ENCODE assay signal across 8 cellular contexts in genomic region chr1:63522891-63523728, GRCh38. TPM values are rescaled to one million over a fixed set of nuclear protein-coding genes. Genes with fewer than 3 reads are reported as not detected.
DNase-seq lines count a peak whose midpoint lies in the region; ATAC-seq and TF ChIP-seq lines count a peak whose summit lies in the region.

Gene EFCAB7, plus strand, starts transcription at chr1:63523525. Its CDS starts 2,048 bp downstream, at chr1:63525573.
Gene ITGB3BP, minus strand, starts transcription at chr1:63523225. Its CDS starts 92 bp downstream, at chr1:63523133.

- peak within 1 kb of the TSS; percentile 98 for H3K27ac Mint-ChIP-seq in activated naive CD8-positive, alpha-beta T cell treated with anti-CD3 and anti-CD28 coated beads for 36 hours

- H3K4me3 ChIP-seq in osteoblast (ENCODE audit: insufficient read depth, low read length), result peak within 1 kb of the TSS; percentile 81
- peak within 1 kb of the TSS; percentile 85 for H3K4me3 ChIP-seq in thoracic aorta

- H3K36me3 Mint-ChIP-seq in activated naive CD8-positive, alpha-beta T cell treated with anti-CD3 and anti-CD28 coated beads for 36 hours, result no peaks in the 10 kb centered on the region

- H3K4me2 ChIP-seq in osteoblast (ENCODE audit: insufficient read depth, low read length), result peak within 1 kb of the TSS; percentile 92

- POLR2A ChIA-PET in GM10248 (lab: Yijun Ruan, JAX), result no interaction called here

- DNase-seq in GM10248 (ENCODE audit: extremely low spot score) (peak; percentile 79), NCI-H1048 (lab: John Stamatoyannopoulos, UW) (peak; percentile 83), head of caudate nucleus (peak; percentile 77 to 93 (median 86)), osteoblast (ENCODE audit: insufficient read length, low spot score, missing footprints) (peak; percentile 78), thoracic aorta (ENCODE audit: low spot score) (peak; percentile 58)
- DNase-seq in activated naive CD8-positive, alpha-beta T cell treated with anti-CD3 and anti-CD28 coated beads for 36 hours, result peak; percentile 87

- intact Hi-C loops in head of caudate nucleus (cut with DNase I), result no loop called here

- TF ChIP-seq CTCF in GM10248 (IDR thresholded peaks at IDR 0.05; ENCODE audit: control extremely low read depth, extremely low read depth, low read depth, missing control alignments) (no peak), osteoblast (IDR thresholded peaks at IDR 0.05; ENCODE audit: extremely low read depth, low read depth, low read length) (no peak), thoracic aorta (IDR thresholded peaks at IDR 0.05) (no peak)

- ATAC-seq in HG02588 (IDR thresholded peaks at IDR 0.05; ENCODE audit: unreplicated experiment) (peak; percentile 90), SK-N-SH treated with all-trans-retinoic acid at 6 μM for 48 hours (peak; percentile 94), thoracic aorta (ENCODE audit: insufficient number of reproducible peaks, low FRiP score, low read depth) (peak; percentile 85)

- H3K27ac ChIP-seq in osteoblast (ENCODE audit: low read depth, low read length) (peak within 1 kb of the TSS; percentile 95), thoracic aorta (peak within 1 kb of the TSS; percentile 83 to 95)

- no peaks in the 10 kb centered on the region for H4K20me1 ChIP-seq in osteoblast (ENCODE audit: insufficient read depth, low read length)

- no peaks in the 10 kb centered on the region for H3K9me3 Mint-ChIP-seq in activated naive CD8-positive, alpha-beta T cell treated with anti-CD3 and anti-CD28 coated beads for 36 hours

- peaks cover 26% of the 10 kb centered on the region for H3K4me1 Mint-ChIP-seq in activated naive CD8-positive, alpha-beta T cell treated with anti-CD3 and anti-CD28 coated beads for 36 hours

- H3K36me3 ChIP-seq in osteoblast (ENCODE audit: insufficient read depth, low read length) (peaks cover 4% of the 10 kb centered on the region), thoracic aorta (no peaks in the 10 kb centered on the region)

- peak within 1 kb of the TSS; percentile 99 for H3K4me3 Mint-ChIP-seq in activated naive CD8-positive, alpha-beta T cell treated with anti-CD3 and anti-CD28 coated beads for 36 hours

- no peaks in the 10 kb centered on the region for H3K9me3 ChIP-seq in osteoblast (ENCODE audit: low read depth, low read length)
- no peaks in the 10 kb centered on the region for H3K9me3 ChIP-seq in thoracic aorta

- peak within 1 kb of the TSS; percentile 100 for H2AFZ ChIP-seq in osteoblast (ENCODE audit: low read length)

- CTCF ChIA-PET in GM10248 (lab: Yijun Ruan, JAX), result interaction anchor here (1.0 to 2.1 kb wide), 2 partner anchors 9 to 15 kb away, joined by 3 to 8 read pairs; no protein-coding TSS in a partner anchor

- H3K4me1 ChIP-seq in osteoblast (ENCODE audit: insufficient read depth, low read length), result peaks cover 20% of the 10 kb centered on the region
- H3K4me1 ChIP-seq in thoracic aorta (ENCODE audit: control insufficient read depth in 1 of 2, low read depth in 2 of 2), result peaks cover 3 to 15% of the 10 kb centered on the region in 2 donors

- H3K27me3 ChIP-seq in osteoblast (ENCODE audit: insufficient read depth, low read length) (no peaks in the 10 kb centered on the region), thoracic aorta (replicated peaks; ENCODE audit: insufficient read depth) (no peaks in the 10 kb centered on the region)

- H3K79me2 ChIP-seq in osteoblast (ENCODE audit: insufficient read depth, low read length), result peaks cover 32% of the 10 kb centered on the region

- H3K27me3 Mint-ChIP-seq in activated naive CD8-positive, alpha-beta T cell treated with anti-CD3 and anti-CD28 coated beads for 36 hours, result no peaks in the 10 kb centered on the region

TF ChIP-seq in SK-N-SH treated with all-trans-retinoic acid at 6 μM for 48 hours, 23 proteins besides CTCF, POLR2A, EP300 and RAD21 (continues in another document):
- TF ChIP-seq TOX (CRISPR knock-in tag; IDR thresholded peaks at IDR 0.05; ENCODE audit: borderline replicate concordance), result no peak
- TF ChIP-seq ZNF565 (CRISPR knock-in tag; conservative IDR thresholded peaks at IDR 0.05; ENCODE audit: low read depth), result no peak
- peak; percentile 67; the same call in 1 of the 2 replicates for TF ChIP-seq ZFP3 (CRISPR knock-in tag; IDR thresholded peaks at IDR 0.05)
- TF ChIP-seq GLIS3 (CRISPR knock-in tag; IDR thresholded peaks at IDR 0.05), result no peak
- peak; percentile 99 for TF ChIP-seq POU6F1 (CRISPR knock-in tag; IDR thresholded peaks at IDR 0.05; ENCODE audit: borderline replicate concordance, low read depth)
- TF ChIP-seq CREB5 (CRISPR knock-in tag; IDR thresholded peaks at IDR 0.05; ENCODE audit: low read depth), result peak; percentile 40; the same call in 1 of the 2 replicates
- peak; percentile 74; the same call in 1 of the 2 replicates for TF ChIP-seq TSHZ2 (CRISPR knock-in tag; IDR thresholded peaks at IDR 0.05)
- TF ChIP-seq CSRNP3 (CRISPR knock-in tag; IDR thresholded peaks at IDR 0.05), result no peak
- peak; percentile 76 for TF ChIP-seq ZNF8 (CRISPR knock-in tag; IDR thresholded peaks at IDR 0.05)
- no peak for TF ChIP-seq ARNTL (CRISPR knock-in tag; IDR thresholded peaks at IDR 0.05; ENCODE audit: borderline replicate concordance, low read depth)
- no peak for TF ChIP-seq PPARA (CRISPR knock-in tag; IDR thresholded peaks at IDR 0.05; ENCODE audit: borderline replicate concordance)
- no peak for TF ChIP-seq SNAI2 (CRISPR knock-in tag; IDR thresholded peaks at IDR 0.05)
- no peak for TF ChIP-seq BACH2 (CRISPR knock-in tag; IDR thresholded peaks at IDR 0.05; ENCODE audit: borderline replicate concordance)
- no peak for TF ChIP-seq CSDC2 (CRISPR knock-in tag; IDR thresholded peaks at IDR 0.05)
- TF ChIP-seq RARB (CRISPR knock-in tag; IDR thresholded peaks at IDR 0.05), result no peak

RNA-seq across cellular contexts. Expression of gene EFCAB7, which starts in this region (rescaled TPM):
- total RNA-seq in activated naive CD8-positive, alpha-beta T cell treated with anti-CD3 and anti-CD28 coated beads for 36 hours, result 1 to 10 TPM; 5.9 to 6.9 TPM
- total RNA-seq in osteoblast, result 11.9 and 13.6 TPM in 2 replicates
- total RNA-seq in thoracic aorta, result 1 to 10 TPM; 3.4 to 4.7 TPM

RNA-seq across cellular contexts. Expression of gene ITGB3BP, which starts in this region (rescaled TPM):
- total RNA-seq in activated naive CD8-positive, alpha-beta T cell treated with anti-CD3 and anti-CD28 coated beads for 36 hours, result 10 to 100 TPM; 60.2 to 60.8 TPM
- total RNA-seq in osteoblast (10.5 and 13.3 TPM in 2 replicates), thoracic aorta (10 to 100 TPM in 1 of 2 donors, 1 to 10 TPM in 1; 7.1 to 29.5 TPM)

Comparison
In these comparisons a context has a peak if more than half of its experiments do, and no peak if none do; other contexts are left out.
1. Peak in every context shown above with its lines: DNase-seq, ATAC-seq, H3K4me3 ChIP-seq and H3K27ac ChIP-seq.